In genomic region chr1:26864610-26865480, GRCh38 we compare ENCODE assay signal across 1 cellular context.
TF ChIP-seq lines count a peak whose summit lies in the region.

No MANE protein-coding gene starts in this region.

TF ChIP-seq in HEK293, 187 proteins besides CTCF, POLR2A, EP300 and RAD21 (continued from another document and continues in another):
- no peak for TF ChIP-seq ZNF280D (tag by site-specific recombination; IDR thresholded peaks at IDR 0.05)
- TF ChIP-seq ZNF302 (tag by site-specific recombination; IDR thresholded peaks at IDR 0.05; ENCODE audit: low read depth), result no peak
- no peak for TF ChIP-seq AEBP2 (tag by site-specific recombination; IDR thresholded peaks at IDR 0.05; ENCODE audit: borderline replicate concordance)
- TF ChIP-seq ZNF174 (tag by site-specific recombination; IDR thresholded peaks at IDR 0.05), result no peak
- TF ChIP-seq ZNF2 (tag by site-specific recombination; IDR thresholded peaks at IDR 0.05), result no peak; the same call in none of the 2 replicates
- no peak for TF ChIP-seq ZNF10 (tag by site-specific recombination; IDR thresholded peaks at IDR 0.05)
- no peak for TF ChIP-seq YY1 (tag by site-specific recombination; IDR thresholded peaks at IDR 0.05)
- TF ChIP-seq ZSCAN30 (tag by site-specific recombination; IDR thresholded peaks at IDR 0.05), result peak; percentile 97
- TF ChIP-seq ZBTB48 (tag by site-specific recombination; IDR thresholded peaks at IDR 0.05), result peak; percentile 83; the same call in 1 of the 2 replicates
- no peak for TF ChIP-seq ZNF830 (tag by site-specific recombination; IDR thresholded peaks at IDR 0.05; ENCODE audit: low read depth)
- TF ChIP-seq, protein P1, sequence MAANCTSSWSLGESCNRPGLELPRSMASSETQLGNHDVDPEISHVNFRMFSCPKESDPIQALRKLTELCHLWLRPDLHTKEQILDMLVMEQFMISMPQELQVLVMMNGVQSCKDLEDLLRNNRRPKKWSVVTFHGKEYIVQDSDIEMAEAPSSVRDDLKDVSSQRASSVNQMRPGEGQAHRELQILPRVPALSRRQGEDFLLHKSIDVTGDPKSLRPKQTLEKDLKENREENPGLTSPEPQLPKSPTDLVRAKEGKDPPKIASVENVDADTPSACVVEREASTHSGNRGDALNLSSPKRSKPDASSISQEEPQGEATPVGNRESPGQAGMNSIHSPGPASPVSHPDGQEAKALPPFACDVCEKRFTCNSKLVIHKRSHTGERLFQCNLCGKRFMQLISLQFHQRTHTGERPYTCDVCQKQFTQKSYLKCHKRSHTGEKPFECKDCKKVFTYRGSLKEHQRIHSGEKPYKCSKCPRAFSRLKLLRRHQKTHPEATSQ (tag by site-specific recombination; IDR thresholded peaks at IDR 0.05), result peak; percentile 90
- TF ChIP-seq, protein P2, sequence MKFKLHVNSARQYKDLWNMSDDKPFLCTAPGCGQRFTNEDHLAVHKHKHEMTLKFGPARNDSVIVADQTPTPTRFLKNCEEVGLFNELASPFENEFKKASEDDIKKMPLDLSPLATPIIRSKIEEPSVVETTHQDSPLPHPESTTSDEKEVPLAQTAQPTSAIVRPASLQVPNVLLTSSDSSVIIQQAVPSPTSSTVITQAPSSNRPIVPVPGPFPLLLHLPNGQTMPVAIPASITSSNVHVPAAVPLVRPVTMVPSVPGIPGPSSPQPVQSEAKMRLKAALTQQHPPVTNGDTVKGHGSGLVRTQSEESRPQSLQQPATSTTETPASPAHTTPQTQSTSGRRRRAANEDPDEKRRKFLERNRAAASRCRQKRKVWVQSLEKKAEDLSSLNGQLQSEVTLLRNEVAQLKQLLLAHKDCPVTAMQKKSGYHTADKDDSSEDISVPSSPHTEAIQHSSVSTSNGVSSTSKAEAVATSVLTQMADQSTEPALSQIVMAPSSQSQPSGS (tag by site-specific recombination; IDR thresholded peaks at IDR 0.05; ENCODE audit: low read depth), result no peak
- TF ChIP-seq ZBTB26 (tag by site-specific recombination; optimal IDR thresholded peaks at IDR 0.05), result peak; percentile 86
- TF ChIP-seq ZBTB6 (tag by site-specific recombination; IDR thresholded peaks at IDR 0.05), result peak; percentile 52; the same call in 1 of the 2 replicates
- peak; percentile 26; the same call in 1 of the 2 replicates for TF ChIP-seq ZNF501 (tag by site-specific recombination; IDR thresholded peaks at IDR 0.05)
- no peak for TF ChIP-seq ZNF157 (tag by site-specific recombination; IDR thresholded peaks at IDR 0.05)
- TF ChIP-seq BCL11A (tag by site-specific recombination; IDR thresholded peaks at IDR 0.05; ENCODE audit: low read depth), result peak; percentile 14; the same call in 1 of the 2 replicates
- TF ChIP-seq TSHZ1 (tag by site-specific recombination; IDR thresholded peaks at IDR 0.05; ENCODE audit: borderline replicate concordance), result peak; percentile 6; the same call in 1 of the 2 replicates
- TF ChIP-seq WT1 (tag by site-specific recombination; IDR thresholded peaks at IDR 0.05), result no peak
- no peak for TF ChIP-seq FEZF1 (tag by site-specific recombination; IDR thresholded peaks at IDR 0.05)
- TF ChIP-seq KLF10 (tag by site-specific recombination; IDR thresholded peaks at IDR 0.05), result peak; percentile 48; the same call in 1 of the 2 replicates
- no peak for TF ChIP-seq ZNF704 (tag by site-specific recombination; IDR thresholded peaks at IDR 0.05)
- no peak; the same call in 1 of the 2 replicates for TF ChIP-seq RBAK (tag by site-specific recombination; IDR thresholded peaks at IDR 0.05)
- TF ChIP-seq, protein P3, sequence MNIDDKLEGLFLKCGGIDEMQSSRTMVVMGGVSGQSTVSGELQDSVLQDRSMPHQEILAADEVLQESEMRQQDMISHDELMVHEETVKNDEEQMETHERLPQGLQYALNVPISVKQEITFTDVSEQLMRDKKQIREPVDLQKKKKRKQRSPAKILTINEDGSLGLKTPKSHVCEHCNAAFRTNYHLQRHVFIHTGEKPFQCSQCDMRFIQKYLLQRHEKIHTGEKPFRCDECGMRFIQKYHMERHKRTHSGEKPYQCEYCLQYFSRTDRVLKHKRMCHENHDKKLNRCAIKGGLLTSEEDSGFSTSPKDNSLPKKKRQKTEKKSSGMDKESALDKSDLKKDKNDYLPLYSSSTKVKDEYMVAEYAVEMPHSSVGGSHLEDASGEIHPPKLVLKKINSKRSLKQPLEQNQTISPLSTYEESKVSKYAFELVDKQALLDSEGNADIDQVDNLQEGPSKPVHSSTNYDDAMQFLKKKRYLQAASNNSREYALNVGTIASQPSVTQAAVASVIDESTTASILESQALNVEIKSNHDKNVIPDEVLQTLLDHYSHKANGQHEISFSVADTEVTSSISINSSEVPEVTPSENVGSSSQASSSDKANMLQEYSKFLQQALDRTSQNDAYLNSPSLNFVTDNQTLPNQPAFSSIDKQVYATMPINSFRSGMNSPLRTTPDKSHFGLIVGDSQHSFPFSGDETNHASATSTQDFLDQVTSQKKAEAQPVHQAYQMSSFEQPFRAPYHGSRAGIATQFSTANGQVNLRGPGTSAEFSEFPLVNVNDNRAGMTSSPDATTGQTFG (tag by site-specific recombination; IDR thresholded peaks at IDR 0.05; ENCODE audit: borderline replicate concordance), result no peak
- no peak for TF ChIP-seq ZNF529 (tag by site-specific recombination; IDR thresholded peaks at IDR 0.05; ENCODE audit: insufficient replicate concordance)
- TF ChIP-seq ZNF571 (tag by site-specific recombination; IDR thresholded peaks at IDR 0.05), result no peak
- no peak for TF ChIP-seq ZNF16 (tag by site-specific recombination; IDR thresholded peaks at IDR 0.05; ENCODE audit: low read depth)
- TF ChIP-seq ZBTB7A (tag by site-specific recombination; IDR thresholded peaks at IDR 0.05; ENCODE audit: low read depth), result peak; percentile 45; the same call in 1 of the 2 replicates
- TF ChIP-seq SETDB1 (IDR thresholded peaks at IDR 0.05; ENCODE audit: insufficient read length, low read length), result no peak
- no peak for TF ChIP-seq PRDM6 (tag by site-specific recombination; IDR thresholded peaks at IDR 0.05)
- peak; percentile 57 for TF ChIP-seq KLF1 (tag by site-specific recombination; IDR thresholded peaks at IDR 0.05)
- TF ChIP-seq ZNF184 (tag by site-specific recombination; IDR thresholded peaks at IDR 0.05), result peak; percentile 42; the same call in 1 of the 2 replicates
- TF ChIP-seq, protein P4, sequence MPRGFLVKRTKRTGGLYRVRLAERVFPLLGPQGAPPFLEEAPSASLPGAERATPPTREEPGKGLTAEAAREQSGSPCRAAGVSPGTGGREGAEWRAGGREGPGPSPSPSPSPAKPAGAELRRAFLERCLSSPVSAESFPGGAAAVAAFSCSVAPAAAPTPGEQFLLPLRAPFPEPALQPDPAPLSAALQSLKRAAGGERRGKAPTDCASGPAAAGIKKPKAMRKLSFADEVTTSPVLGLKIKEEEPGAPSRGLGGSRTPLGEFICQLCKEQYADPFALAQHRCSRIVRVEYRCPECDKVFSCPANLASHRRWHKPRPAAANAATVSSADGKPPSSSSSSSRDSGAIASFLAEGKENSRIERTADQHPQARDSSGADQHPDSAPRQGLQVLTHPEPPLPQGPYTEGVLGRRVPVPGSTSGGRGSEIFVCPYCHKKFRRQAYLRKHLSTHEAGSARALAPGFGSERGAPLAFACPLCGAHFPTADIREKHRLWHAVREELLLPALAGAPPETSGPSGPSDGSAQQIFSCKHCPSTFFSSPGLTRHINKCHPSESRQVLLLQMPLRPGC (tag by site-specific recombination; IDR thresholded peaks at IDR 0.05), result peak; percentile 48; the same call in 1 of the 2 replicates
- peak; percentile 59; the same call in 1 of the 2 replicates for TF ChIP-seq ZNF629 (tag by site-specific recombination; IDR thresholded peaks at IDR 0.05)
- peak; percentile 70 for TF ChIP-seq ZNF24 (tag by site-specific recombination; IDR thresholded peaks at IDR 0.05)
